Comparison of ENCODE assay signal across 1 cellular context in the genomic region with DNA sequence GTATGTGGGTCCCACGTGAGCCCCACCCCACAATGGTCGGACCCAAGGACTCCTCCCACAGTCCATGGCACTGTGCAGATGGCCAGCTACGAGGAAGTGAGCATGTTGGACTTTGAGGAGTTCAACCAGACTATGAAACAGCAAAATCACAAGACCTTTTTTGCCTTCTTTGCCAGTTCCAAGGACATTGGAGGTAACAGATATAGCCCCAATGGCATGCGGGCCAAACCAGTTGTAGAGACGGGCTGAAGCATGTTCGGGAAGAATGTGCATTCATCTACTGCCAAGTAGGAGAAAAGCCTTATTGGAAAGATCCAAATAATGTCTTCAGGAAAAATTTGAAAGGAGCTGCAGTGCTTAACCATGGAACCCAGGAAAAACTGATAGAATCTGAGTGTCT.
TF ChIP-seq lines count a peak whose summit lies in the region.

No MANE protein-coding gene starts in this region.

TF ChIP-seq in H1, 55 proteins besides CTCF, POLR2A, EP300 and RAD21 (continued from another document):
- TF ChIP-seq, protein P1, sequence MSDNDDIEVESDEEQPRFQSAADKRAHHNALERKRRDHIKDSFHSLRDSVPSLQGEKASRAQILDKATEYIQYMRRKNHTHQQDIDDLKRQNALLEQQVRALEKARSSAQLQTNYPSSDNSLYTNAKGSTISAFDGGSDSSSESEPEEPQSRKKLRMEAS (IDR thresholded peaks at IDR 0.05) = no peak
- TF ChIP-seq JUND (IDR thresholded peaks at IDR 0.05; ENCODE audit: low read length) (no peak), EGR1 (IDR thresholded peaks at IDR 0.05; ENCODE audit: borderline replicate concordance, low read depth, low read length) (no peak), SP2 (IDR thresholded peaks at IDR 0.05; ENCODE audit: low read length) (no peak)
- TF ChIP-seq, protein P2, sequence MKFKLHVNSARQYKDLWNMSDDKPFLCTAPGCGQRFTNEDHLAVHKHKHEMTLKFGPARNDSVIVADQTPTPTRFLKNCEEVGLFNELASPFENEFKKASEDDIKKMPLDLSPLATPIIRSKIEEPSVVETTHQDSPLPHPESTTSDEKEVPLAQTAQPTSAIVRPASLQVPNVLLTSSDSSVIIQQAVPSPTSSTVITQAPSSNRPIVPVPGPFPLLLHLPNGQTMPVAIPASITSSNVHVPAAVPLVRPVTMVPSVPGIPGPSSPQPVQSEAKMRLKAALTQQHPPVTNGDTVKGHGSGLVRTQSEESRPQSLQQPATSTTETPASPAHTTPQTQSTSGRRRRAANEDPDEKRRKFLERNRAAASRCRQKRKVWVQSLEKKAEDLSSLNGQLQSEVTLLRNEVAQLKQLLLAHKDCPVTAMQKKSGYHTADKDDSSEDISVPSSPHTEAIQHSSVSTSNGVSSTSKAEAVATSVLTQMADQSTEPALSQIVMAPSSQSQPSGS (IDR thresholded peaks at IDR 0.05; ENCODE audit: low read length) = no peak
- TF ChIP-seq, protein P3, sequence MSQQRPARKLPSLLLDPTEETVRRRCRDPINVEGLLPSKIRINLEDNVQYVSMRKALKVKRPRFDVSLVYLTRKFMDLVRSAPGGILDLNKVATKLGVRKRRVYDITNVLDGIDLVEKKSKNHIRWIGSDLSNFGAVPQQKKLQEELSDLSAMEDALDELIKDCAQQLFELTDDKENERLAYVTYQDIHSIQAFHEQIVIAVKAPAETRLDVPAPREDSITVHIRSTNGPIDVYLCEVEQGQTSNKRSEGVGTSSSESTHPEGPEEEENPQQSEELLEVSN (IDR thresholded peaks at IDR 0.05) = no peak
